1 cellular context compared by ENCODE assay signal in the genomic region with DNA sequence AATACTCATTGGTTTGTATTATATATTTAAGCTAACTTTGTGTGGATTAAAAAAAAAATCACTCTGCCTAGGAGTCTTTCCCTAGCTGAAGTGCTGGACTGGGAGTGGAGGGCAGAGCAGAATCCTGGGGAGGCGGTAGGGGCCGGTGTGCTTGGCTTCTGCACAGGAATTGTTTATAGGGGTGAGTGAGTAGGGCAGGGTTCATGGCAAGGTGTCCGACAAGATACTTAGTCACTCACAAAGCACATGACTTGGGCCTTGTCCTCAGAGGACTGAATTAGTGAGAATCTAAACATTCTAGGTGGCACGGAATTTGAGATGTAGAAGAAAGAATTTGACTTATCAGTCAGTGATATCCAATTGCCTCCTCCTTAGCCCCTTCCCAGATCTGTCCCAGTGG.
TF ChIP-seq lines count a peak whose summit lies in the region.

No MANE protein-coding gene starts in this region.

TF ChIP-seq in GM23338, 12 proteins besides CTCF, POLR2A, EP300 and RAD21 (continued from another document):
- no peak for TF ChIP-seq STAT1 (IDR thresholded peaks at IDR 0.05; ENCODE audit: unreplicated experiment)
- no peak for TF ChIP-seq ZNF331 (CRISPR knock-in tag; IDR thresholded peaks at IDR 0.05; ENCODE audit: low read depth)
